In genomic region chr1:11486610-11487009, GRCh38 we compare ENCODE assay signal across 15 cellular contexts. TPM values are rescaled to one million over a fixed set of nuclear protein-coding genes. Genes with fewer than 3 reads are reported as not detected.
DNase-seq lines count a peak whose midpoint lies in the region; ATAC-seq and TF ChIP-seq lines count a peak whose summit lies in the region.
"Had no signal": no experiment of that assay in that cellular context is flagged by ENCODE, and none has a peak within 500 bp of the region (broad histone marks: within the 10 kb centered on the region; RNA-seq: fewer than 3 reads in every experiment).

No MANE protein-coding gene starts in this region.

- H3K4me1 ChIP-seq in neural progenitor cell (peaks cover 25% of the 10 kb centered on the region), sigmoid colon (no peaks in the 10 kb centered on the region)

- H3K27me3 Mint-ChIP-seq in CD14-positive monocyte (ENCODE audit: low read depth in 3 of 3) (peaks cover 11 to 24% (median 18%) of the 10 kb centered on the region in 3 donors), neural progenitor cell (ENCODE audit: insufficient read depth, low read depth) (peaks cover 6% of the 10 kb centered on the region)

- H3K4me2 ChIP-seq in neural progenitor cell: peak overlapping the region; percentile 67
- H3K4me2 ChIP-seq: GM23338 had no signal

- no peaks in the 10 kb centered on the region for H3K27me3 ChIP-seq in WERI-Rb-1 (ENCODE audit: insufficient read depth, low read depth, severe bottlenecking)
- H3K27me3 ChIP-seq in neural progenitor cell: peaks cover under 1% of the 10 kb centered on the region
- peaks cover 10 to 65% (median 14%) of the 10 kb centered on the region in 3 donors for H3K27me3 ChIP-seq in sigmoid colon
- H3K27me3 ChIP-seq: BE2C had no signal

- H3K36me3 Mint-ChIP-seq in CD14-positive monocyte: no peaks in the 10 kb centered on the region
- H3K36me3 Mint-ChIP-seq in neural progenitor cell: peaks cover 2% of the 10 kb centered on the region

- peaks cover 20% of the 10 kb centered on the region for H3F3A ChIP-seq in neural progenitor cell (ENCODE audit: low read depth)

- no peaks in the 10 kb centered on the region for H3K9me3 Mint-ChIP-seq in CD14-positive monocyte
- H3K9me3 Mint-ChIP-seq in neural progenitor cell: no peaks in the 10 kb centered on the region
- H3K9me3 Mint-ChIP-seq: CD4-positive, alpha-beta T cell; GM23338 had no signal

- H3K27ac ChIP-seq in WERI-Rb-1 (peak overlapping the region; percentile 54), neural progenitor cell (no peak overlapping the region), sigmoid colon (no peak overlapping the region)

- DNase-seq in CD14-positive monocyte (ENCODE audit: low spot score) (peak; percentile 3), WERI-Rb-1 (no peak), neural progenitor cell (ENCODE audit: low spot score) (no peak), sigmoid colon (peak; percentile 9), omental fat pad (ENCODE audit: low spot score) (no peak), AG20443 (ENCODE audit: low spot score) (no peak)
- no peak for DNase-seq in stimulated activated CD4-positive, alpha-beta T cell treated with anti-CD3 and anti-CD28 coated beads, Interleukin-2, amount 100 ng/mL, for 24 hours
- DNase-seq: BE2C; Caco-2; CD4-positive, alpha-beta T cell; DMS153; DMS79; GF-D8; HCEC 1CT had no signal

- no peak overlapping the region for H3K27ac Mint-ChIP-seq in CD14-positive monocyte
- H3K27ac Mint-ChIP-seq in neural progenitor cell: no peak overlapping the region
- H3K27ac Mint-ChIP-seq: CD4-positive, alpha-beta T cell; GM23338 had no signal

- WGBS in sigmoid colon, 2 donors: 95% methylated on average over 6 of the region's 6 CpGs

- intact Hi-C loops in CD14-positive monocyte (cut with micrococcal nuclease): no loop called here
- intact Hi-C loops in sigmoid colon (cut with DNase I): no loop called here

- H3K4me3 ChIP-seq in WERI-Rb-1 (ENCODE audit: low read depth, low read length) (no peak overlapping the region), neural progenitor cell (no peak overlapping the region), sigmoid colon (no peak overlapping the region)
- H3K4me3 ChIP-seq: GM23338 had no signal

- TF ChIP-seq CTCF in CD14-positive monocyte (IDR thresholded peaks at IDR 0.05) (no peak), WERI-Rb-1 (IDR thresholded peaks at IDR 0.05; ENCODE audit: low read depth, low read length) (no peak), neural progenitor cell (IDR thresholded peaks at IDR 0.05) (no peak), sigmoid colon (IDR thresholded peaks at IDR 0.05) (no peak), omental fat pad (IDR thresholded peaks at IDR 0.05) (no peak)

- H3K36me3 ChIP-seq in WERI-Rb-1 (peaks cover 64% of the 10 kb centered on the region), neural progenitor cell (no peaks in the 10 kb centered on the region), sigmoid colon (no peaks in the 10 kb centered on the region)
- H3K36me3 ChIP-seq: BE2C had no signal

- H3K4me1 Mint-ChIP-seq in CD14-positive monocyte: no peaks in the 10 kb centered on the region
- peaks cover 20% of the 10 kb centered on the region for H3K4me1 Mint-ChIP-seq in neural progenitor cell

- ATAC-seq in omental fat pad (ENCODE audit: low FRiP score): no peak

- no peak overlapping the region for H3K9ac ChIP-seq in neural progenitor cell

- H3K9me3 ChIP-seq in WERI-Rb-1 (ENCODE audit: severe bottlenecking) (no peaks in the 10 kb centered on the region), neural progenitor cell (ENCODE audit: low read depth) (no peaks in the 10 kb centered on the region), sigmoid colon (no peaks in the 10 kb centered on the region)
- H3K9me3 ChIP-seq: BE2C, Caco-2 had no signal

- peaks cover 43% of the 10 kb centered on the region for H4K20me1 ChIP-seq in neural progenitor cell (ENCODE audit: low read depth)

- H3K4me3 Mint-ChIP-seq in CD14-positive monocyte (peak overlapping the region in 1 of 2 donors; percentile 26), neural progenitor cell (no peak overlapping the region)
- H3K4me3 Mint-ChIP-seq: CD4-positive, alpha-beta T cell; GM23338 had no signal

- no peak for TF ChIP-seq EP300 in sigmoid colon (IDR thresholded peaks at IDR 0.05)

- TF ChIP-seq POLR2A in sigmoid colon (IDR thresholded peaks at IDR 0.05): no peak

- no peaks in the 10 kb centered on the region for H3K79me2 ChIP-seq in neural progenitor cell (ENCODE audit: low read depth)

- no peak overlapping the region for H2AFZ ChIP-seq in neural progenitor cell (replicated peaks)
- H2AFZ ChIP-seq: GM23338 had no signal

RNA-seq across cellular contexts. Expression of gene DISP3, which starts 7.7 kb away (rescaled TPM):
- not detected for polyA plus RNA-seq in CD14-positive monocyte
- total RNA-seq in neural progenitor cell (ENCODE audit: low replicate concordance): 2.0 and 3.4 TPM in 2 replicates
- under 1 TPM in 2 of 4 donors, not detected in 2; under 0.01 to 0.28 TPM for total RNA-seq in sigmoid colon
- polyA plus RNA-seq in sigmoid colon: under 1 TPM in 1 of 3 donors, not detected in 2; 0.16 TPM
- under 1 TPM in 1 of 4 donors, not detected in 3; 0.09 TPM for total RNA-seq in omental fat pad

Comparison
In these comparisons a context has a peak if more than half of its experiments do, and no peak if none do; other contexts are left out.
1. DNase-seq: peak in CD14-positive monocyte (single experiment) and sigmoid colon (single experiment); none in WERI-Rb-1 (single experiment), neural progenitor cell (single experiment), stimulated activated CD4-positive, alpha-beta T cell treated with anti-CD3 and anti-CD28 coated beads, Interleukin-2, amount 100 ng/mL, for 24 hours (0 of 2), omental fat pad (single experiment) and AG20443 (single experiment).